In genomic region chr9:135504262-135505229, GRCh38 we compare ENCODE assay signal across 8 cellular contexts. TPM values are rescaled to one million over a fixed set of nuclear protein-coding genes. Genes with fewer than 3 reads are reported as not detected.
DNase-seq lines count a peak whose midpoint lies in the region; ATAC-seq, FAIRE-seq and TF ChIP-seq lines count a peak whose summit lies in the region.

No MANE protein-coding gene starts in this region.

- dilution Hi-C loops in endothelial cell of umbilical vein (cut with MboI; ENCODE audit: extremely low pct_ligation_motif_present, low sequenced_read_pairs), result no loop called here

- no peak overlapping the region for H3K4me2 ChIP-seq in endothelial cell of umbilical vein (ENCODE audit: insufficient read depth, low read length)

- no peak overlapping the region for H3K27ac ChIP-seq in endothelial cell of umbilical vein (ENCODE audit: insufficient read depth, low read depth, low read length)
- H3K27ac ChIP-seq in naive thymus-derived CD4-positive, alpha-beta T cell (ENCODE audit: low read depth, low read length), result no peak overlapping the region

- H3K27me3 Mint-ChIP-seq in activated CD4-positive, alpha-beta memory T cell treated with anti-CD3 and anti-CD28 coated beads, Interleukin-2, amount 10 ng/mL, durations not matched to agents 7 days and 5 days, result peaks cover 5% of the 10 kb centered on the region
- peaks cover 0 to 5% (median 0%) of the 10 kb centered on the region in 5 donors for H3K27me3 Mint-ChIP-seq in naive thymus-derived CD4-positive, alpha-beta T cell

- no peak overlapping the region for H3K4me3 ChIP-seq in endothelial cell of umbilical vein (replicated peaks in 1 of 3; ENCODE audit: insufficient read depth in 1 of 3, low read depth in 1 of 3, low read length in 3 of 3)
- no peak overlapping the region for H3K4me3 ChIP-seq in naive thymus-derived CD4-positive, alpha-beta T cell (ENCODE audit: low read length)

- peak; percentile 82 to 91 for TF ChIP-seq CTCF in endothelial cell of umbilical vein (IDR thresholded peaks at IDR 0.05; ENCODE audit: extremely low read depth in 1 of 2, insufficient read depth in 1 of 2, low read depth in 1 of 2, low read length in 2 of 2)

- no peaks in the 10 kb centered on the region for H4K20me1 ChIP-seq in endothelial cell of umbilical vein (replicated peaks; ENCODE audit: control insufficient read depth, extremely low read depth, insufficient read depth, low read length)

- no peak overlapping the region for H3K27ac Mint-ChIP-seq in activated CD4-positive, alpha-beta memory T cell treated with anti-CD3 and anti-CD28 coated beads, Interleukin-2, amount 10 ng/mL, durations not matched to agents 7 days and 5 days
- H3K27ac Mint-ChIP-seq in naive thymus-derived CD4-positive, alpha-beta T cell, result no peak overlapping the region

- peaks cover 22% of the 10 kb centered on the region for H3K36me3 Mint-ChIP-seq in activated CD4-positive, alpha-beta memory T cell treated with anti-CD3 and anti-CD28 coated beads, Interleukin-2, amount 10 ng/mL, durations not matched to agents 7 days and 5 days (ENCODE audit: low read depth)
- peaks cover 3 to 23% (median 11%) of the 10 kb centered on the region in 5 donors for H3K36me3 Mint-ChIP-seq in naive thymus-derived CD4-positive, alpha-beta T cell

- H3K4me1 Mint-ChIP-seq in activated CD4-positive, alpha-beta memory T cell treated with anti-CD3 and anti-CD28 coated beads, Interleukin-2, amount 10 ng/mL, durations not matched to agents 7 days and 5 days, result peaks cover 23% of the 10 kb centered on the region
- H3K4me1 Mint-ChIP-seq in naive thymus-derived CD4-positive, alpha-beta T cell, result peaks cover 12 to 34% (median 18%) of the 10 kb centered on the region in 7 donors

- H3K4me1 ChIP-seq in endothelial cell of umbilical vein (ENCODE audit: control insufficient read depth, extremely low read depth, insufficient read depth, low read length), result peaks cover 12% of the 10 kb centered on the region
- peaks cover 10 to 14% of the 10 kb centered on the region in 2 donors for H3K4me1 ChIP-seq in naive thymus-derived CD4-positive, alpha-beta T cell (ENCODE audit: control insufficient read depth in 2 of 2, insufficient read depth in 2 of 2, low read length in 2 of 2)

- POLR2A ChIA-PET in activated CD4-positive, alpha-beta memory T cell treated with anti-CD3 and anti-CD28 coated beads, Interleukin-2, amount 10 ng/mL, durations not matched to agents 7 days and 5 days (lab: Charles Lee), result no interaction called here
- POLR2A ChIA-PET in endothelial cell of umbilical vein (lab: Charles Lee), result no interaction called here
- POLR2A ChIA-PET in naive thymus-derived CD4-positive, alpha-beta T cell (lab: Charles Lee), result no interaction called here

- no peaks in the 10 kb centered on the region for H3K9me1 ChIP-seq in endothelial cell of umbilical vein (replicated peaks; ENCODE audit: control insufficient read depth, extremely low read depth, insufficient read depth, low read length)

- H3K4me3 Mint-ChIP-seq in activated CD4-positive, alpha-beta memory T cell treated with anti-CD3 and anti-CD28 coated beads, Interleukin-2, amount 10 ng/mL, durations not matched to agents 7 days and 5 days, result no peak overlapping the region
- H3K4me3 Mint-ChIP-seq in naive thymus-derived CD4-positive, alpha-beta T cell, result no peak overlapping the region

- BruUV-seq in endothelial cell of umbilical vein (replicated peaks; lab: Mats Ljungman, UMichigan), result TSS peak; percentile 13

- peak; percentile 35 for ATAC-seq in naive thymus-derived CD4-positive, alpha-beta T cell
- ATAC-seq in HG02571 (IDR thresholded peaks at IDR 0.05; ENCODE audit: unreplicated experiment), result no peak

- H2AFZ ChIP-seq in endothelial cell of umbilical vein (ENCODE audit: low read depth, low read length), result no peak overlapping the region

- H3K79me2 ChIP-seq in endothelial cell of umbilical vein (ENCODE audit: control insufficient read depth, insufficient read depth, low read length), result peaks cover 21% of the 10 kb centered on the region

- TF ChIP-seq POLR2A in endothelial cell of umbilical vein (IDR thresholded peaks at IDR 0.05; ENCODE audit: low read depth, low read length), result no peak

- H3K36me3 ChIP-seq in endothelial cell of umbilical vein (ENCODE audit: control insufficient read depth in 2 of 2, extremely low read depth in 1 of 2, insufficient read depth in 2 of 2, low read length in 2 of 2), result peaks cover 2 to 28% of the 10 kb centered on the region in 2 experiments
- peaks cover 0 to 45% (median 0%) of the 10 kb centered on the region in 3 experiments for H3K36me3 ChIP-seq in naive thymus-derived CD4-positive, alpha-beta T cell (ENCODE audit: control insufficient read depth in 2 of 3, insufficient read depth in 3 of 3, low read length in 3 of 3)

- H3K9ac ChIP-seq in endothelial cell of umbilical vein (replicated peaks; ENCODE audit: extremely low read depth, insufficient read depth, low read length), result no peak overlapping the region

- no peaks in the 10 kb centered on the region for H3K9me3 Mint-ChIP-seq in activated CD4-positive, alpha-beta memory T cell treated with anti-CD3 and anti-CD28 coated beads, Interleukin-2, amount 10 ng/mL, durations not matched to agents 7 days and 5 days
- peaks cover 5 to 19% (median 10%) of the 10 kb centered on the region in 11 donors for H3K9me3 Mint-ChIP-seq in naive thymus-derived CD4-positive, alpha-beta T cell

- CTCF ChIA-PET in activated CD4-positive, alpha-beta memory T cell treated with anti-CD3 and anti-CD28 coated beads, Interleukin-2, amount 10 ng/mL, durations not matched to agents 7 days and 5 days (lab: Charles Lee), result interaction anchor here (0.6 to 1.4 kb wide), 13 partner anchors 11 to 66 kb away, joined by 3 to 6 read pairs (median 4); no protein-coding TSS in a partner anchor
- CTCF ChIA-PET in endothelial cell of umbilical vein (lab: Charles Lee), result interaction anchor here (0.6 to 2.5 kb wide), 16 partner anchors 8 to 902 kb away, joined by 3 to 11 read pairs (median 4); no protein-coding TSS in a partner anchor
- CTCF ChIA-PET in naive thymus-derived CD4-positive, alpha-beta T cell (lab: Charles Lee), result interaction anchor here (1.3 kb wide), 1 partner anchor 15 kb away, joined by 4 read pairs; no protein-coding TSS in a partner anchor

- no peaks in the 10 kb centered on the region for H3K27me3 ChIP-seq in endothelial cell of umbilical vein (ENCODE audit: control insufficient read depth in 2 of 2, insufficient read depth in 2 of 2, low read length in 2 of 2)
- H3K27me3 ChIP-seq in naive thymus-derived CD4-positive, alpha-beta T cell (ENCODE audit: control insufficient read depth in 2 of 2, insufficient read depth in 2 of 2, low read length in 2 of 2), result no peaks in the 10 kb centered on the region

- DNase-seq in NCI-H82 (lab: John Stamatoyannopoulos, UW), result peak; percentile 64
- DNase-seq in NCI-H82 treated with DMSO at 0.1 percent for 48 hours (lab: John Stamatoyannopoulos, UW; ENCODE audit: unreplicated experiment), result no peak
- peak; percentile 35 for DNase-seq in NCI-H2196 treated with DMSO at 0.1 percent for 48 hours (lab: John Stamatoyannopoulos, UW; ENCODE audit: unreplicated experiment)
- DNase-seq in activated CD4-positive, alpha-beta memory T cell treated with anti-CD3 and anti-CD28 coated beads, Interleukin-2, amount 10 ng/mL, durations not matched to agents 7 days and 5 days, result peak; percentile 62
- peak; percentile 39 for DNase-seq in endothelial cell of umbilical vein (ENCODE audit: low read depth, low spot score)
- peak in 8 of 9 donors; percentile 32 to 57 (median 39) for DNase-seq in naive thymus-derived CD4-positive, alpha-beta T cell
- DNase-seq in stromal cell of bone marrow (ENCODE audit: low read depth), result peak; percentile 31

- FAIRE-seq in endothelial cell of umbilical vein (lab: Jason Lieb, UNC), result peak; percentile 79

- intact Hi-C loops in endothelial cell of umbilical vein (cut with micrococcal nuclease), result loop anchor here (1.0 to 5.0 kb wide), 2 partner anchors 12 to 98 kb away; no protein-coding TSS in a partner anchor
- intact Hi-C loops in naive thymus-derived CD4-positive, alpha-beta T cell (cut with micrococcal nuclease), result loop anchor here in 1 of 2 donors (5.0 to 10.0 kb wide), 2 partner anchors 1047 to 1340 kb away; partner anchors contain the start of gene RNU6ATAC

- no peaks in the 10 kb centered on the region for H3K9me3 ChIP-seq in endothelial cell of umbilical vein (replicated peaks; ENCODE audit: control insufficient read depth, insufficient read depth, low read length)
- H3K9me3 ChIP-seq in naive thymus-derived CD4-positive, alpha-beta T cell (ENCODE audit: control insufficient read depth in 2 of 3, low read length in 3 of 3), result peaks cover 0 to 12% (median 0%) of the 10 kb centered on the region in 3 experiments

RNA-seq across cellular contexts. Expression of gene MRPS2, which starts 4.1 kb away (rescaled TPM):
- total RNA-seq in activated CD4-positive, alpha-beta memory T cell treated with anti-CD3 and anti-CD28 coated beads, Interleukin-2, amount 10 ng/mL, durations not matched to agents 7 days and 5 days, result 10 to 100 TPM; 33.8 to 37.5 TPM
- total RNA-seq in endothelial cell of umbilical vein, result 48.0 and 50.8 TPM in 2 replicates
- 231 and 303 TPM in 2 replicates for polyA plus RNA-seq in endothelial cell of umbilical vein
- 123 and 139 TPM in 2 replicates for polyA plus RNA-seq in endothelial cell of umbilical vein (2011; cell fraction: cytosol; rRNA removed)
- polyA plus RNA-seq in endothelial cell of umbilical vein (2011; cell fraction: nucleus; rRNA removed), result 71.2 and 82.2 TPM in 2 replicates
- polyA plus RNA-seq in endothelial cell of umbilical vein (2012), result 60.1 and 70.6 TPM in 2 replicates
- 71.6 and 101 TPM in 2 replicates for polyA minus RNA-seq in endothelial cell of umbilical vein
- 211 TPM for polyA minus RNA-seq in endothelial cell of umbilical vein (2011; cell fraction: cytosol; rRNA and poly(A)+ RNA removed)
- polyA minus RNA-seq in endothelial cell of umbilical vein (2011; cell fraction: nucleus; rRNA and poly(A)+ RNA removed), result 22.9 and 33.2 TPM in 2 replicates
- 10 to 100 TPM; 19.4 to 32.3 (median 28.3) TPM for total RNA-seq in naive thymus-derived CD4-positive, alpha-beta T cell
- 10 to 100 TPM; 48.9 to 66.1 TPM for polyA plus RNA-seq in naive thymus-derived CD4-positive, alpha-beta T cell

RNA-seq across cellular contexts. Expression of gene LCN1, which starts 16.7 kb away (rescaled TPM):
- total RNA-seq in activated CD4-positive, alpha-beta memory T cell treated with anti-CD3 and anti-CD28 coated beads, Interleukin-2, amount 10 ng/mL, durations not matched to agents 7 days and 5 days, result not detected
- not detected in 2 replicates for total RNA-seq in endothelial cell of umbilical vein
- polyA plus RNA-seq in endothelial cell of umbilical vein, result not detected in 2 replicates
- polyA plus RNA-seq in endothelial cell of umbilical vein (2011; cell fraction: cytosol; rRNA removed), result not detected in 2 replicates
- not detected in 2 replicates for polyA plus RNA-seq in endothelial cell of umbilical vein (2011; cell fraction: nucleus; rRNA removed)
- not detected in 2 replicates for polyA plus RNA-seq in endothelial cell of umbilical vein (2012)
- not detected in 2 replicates for polyA minus RNA-seq in endothelial cell of umbilical vein
- polyA minus RNA-seq in endothelial cell of umbilical vein (2011; cell fraction: cytosol; rRNA and poly(A)+ RNA removed), result not detected
- polyA minus RNA-seq in endothelial cell of umbilical vein (2011; cell fraction: nucleus; rRNA and poly(A)+ RNA removed), result not detected in 2 replicates
- total RNA-seq in naive thymus-derived CD4-positive, alpha-beta T cell, result not detected
- not detected for polyA plus RNA-seq in naive thymus-derived CD4-positive, alpha-beta T cell

RNA-seq across cellular contexts. Expression of gene PPP1R26, which starts 25.0 kb away (rescaled TPM):
- 1 to 10 TPM; 2.9 to 4.7 TPM for total RNA-seq in activated CD4-positive, alpha-beta memory T cell treated with anti-CD3 and anti-CD28 coated beads, Interleukin-2, amount 10 ng/mL, durations not matched to agents 7 days and 5 days
- 11.8 and 16.9 TPM in 2 replicates for total RNA-seq in endothelial cell of umbilical vein
- 5.7 and 5.9 TPM in 2 replicates for polyA plus RNA-seq in endothelial cell of umbilical vein
- 5.4 and 7.1 TPM in 2 replicates for polyA plus RNA-seq in endothelial cell of umbilical vein (2011; cell fraction: cytosol; rRNA removed)
- polyA plus RNA-seq in endothelial cell of umbilical vein (2011; cell fraction: nucleus; rRNA removed), result 10.5 TPM in 2 replicates
- 6.2 and 8.1 TPM in 2 replicates for polyA plus RNA-seq in endothelial cell of umbilical vein (2012)
- polyA minus RNA-seq in endothelial cell of umbilical vein, result 4.5 and 6.8 TPM in 2 replicates
- 23.5 TPM for polyA minus RNA-seq in endothelial cell of umbilical vein (2011; cell fraction: cytosol; rRNA and poly(A)+ RNA removed)
- polyA minus RNA-seq in endothelial cell of umbilical vein (2011; cell fraction: nucleus; rRNA and poly(A)+ RNA removed), result 2.4 and 3.4 TPM in 2 replicates
- total RNA-seq in naive thymus-derived CD4-positive, alpha-beta T cell, result 1 to 10 TPM in 1 of 5 experiments, under 1 TPM in 3, not detected in 1; 0.19 to 5.6 (median 0.43) TPM
- under 1 TPM in 1 of 2 donors, not detected in 1; 0.05 TPM for polyA plus RNA-seq in naive thymus-derived CD4-positive, alpha-beta T cell

RNA-seq across cellular contexts. Expression of gene OBP2A, which starts 41.4 kb away (rescaled TPM):
- total RNA-seq in activated CD4-positive, alpha-beta memory T cell treated with anti-CD3 and anti-CD28 coated beads, Interleukin-2, amount 10 ng/mL, durations not matched to agents 7 days and 5 days, result not detected
- not detected in 2 replicates for total RNA-seq in endothelial cell of umbilical vein
- polyA plus RNA-seq in endothelial cell of umbilical vein, result not detected in 2 replicates
- polyA plus RNA-seq in endothelial cell of umbilical vein (2011; cell fraction: cytosol; rRNA removed), result not detected in 2 replicates
- not detected in 2 replicates for polyA plus RNA-seq in endothelial cell of umbilical vein (2011; cell fraction: nucleus; rRNA removed)
- not detected in 2 replicates for polyA plus RNA-seq in endothelial cell of umbilical vein (2012)
- not detected in 2 replicates for polyA minus RNA-seq in endothelial cell of umbilical vein
- polyA minus RNA-seq in endothelial cell of umbilical vein (2011; cell fraction: cytosol; rRNA and poly(A)+ RNA removed), result not detected
- polyA minus RNA-seq in endothelial cell of umbilical vein (2011; cell fraction: nucleus; rRNA and poly(A)+ RNA removed), result not detected in 2 replicates
- total RNA-seq in naive thymus-derived CD4-positive, alpha-beta T cell, result not detected
- not detected for polyA plus RNA-seq in naive thymus-derived CD4-positive, alpha-beta T cell

RNA-seq across cellular contexts. Expression of gene PAEP, which starts 57.0 kb away (rescaled TPM):
- total RNA-seq in activated CD4-positive, alpha-beta memory T cell treated with anti-CD3 and anti-CD28 coated beads, Interleukin-2, amount 10 ng/mL, durations not matched to agents 7 days and 5 days, result not detected
- total RNA-seq in endothelial cell of umbilical vein, result not detected in 2 replicates
- polyA plus RNA-seq in endothelial cell of umbilical vein, result not detected in 2 replicates
- polyA plus RNA-seq in endothelial cell of umbilical vein (2011; cell fraction: cytosol; rRNA removed), result not detected in 2 replicates
- not detected in 2 replicates for polyA plus RNA-seq in endothelial cell of umbilical vein (2011; cell fraction: nucleus; rRNA removed)
- not detected in 2 replicates for polyA plus RNA-seq in endothelial cell of umbilical vein (2012)
- not detected in 2 replicates for polyA minus RNA-seq in endothelial cell of umbilical vein
- not detected for polyA minus RNA-seq in endothelial cell of umbilical vein (2011; cell fraction: cytosol; rRNA and poly(A)+ RNA removed)
- polyA minus RNA-seq in endothelial cell of umbilical vein (2011; cell fraction: nucleus; rRNA and poly(A)+ RNA removed), result not detected in 2 replicates
- not detected for total RNA-seq in naive thymus-derived CD4-positive, alpha-beta T cell
- not detected for polyA plus RNA-seq in naive thymus-derived CD4-positive, alpha-beta T cell
